8 cellular contexts compared by ENCODE assay signal in genomic region chr3:66037986-66038369, GRCh38. TPM values are rescaled to one million over a fixed set of nuclear protein-coding genes. Genes with fewer than 3 reads are reported as not detected.
DNase-seq lines count a peak whose midpoint lies in the region; ATAC-seq and TF ChIP-seq lines count a peak whose summit lies in the region.

No MANE protein-coding gene starts in this region.

- WGBS in thyroid gland, 2 donors: 3% methylated on average over 3 to 16 of the region's 31 CpGs

- TF ChIP-seq POLR2A in thyroid gland (IDR thresholded peaks at IDR 0.05): no peak

- H3K36me3 Mint-ChIP-seq in CD14-positive monocyte (peaks cover 0 to 3% of the 10 kb centered on the region in 2 donors), HFFc6 (ENCODE audit: low read depth) (peaks cover 21% of the 10 kb centered on the region), brain (no peaks in the 10 kb centered on the region)

- H3K9me3 ChIP-seq in left lung (no peaks in the 10 kb centered on the region), thyroid gland (no peaks in the 10 kb centered on the region)

- H3K9me3 Mint-ChIP-seq in CD14-positive monocyte: peaks cover 0 to 14% (median 7%) of the 10 kb centered on the region in 7 donors
- H3K9me3 Mint-ChIP-seq in HFFc6: no peaks in the 10 kb centered on the region
- no peaks in the 10 kb centered on the region for H3K9me3 Mint-ChIP-seq in brain

- H3K27me3 Mint-ChIP-seq in CD14-positive monocyte (ENCODE audit: low read depth in 3 of 3) (peaks cover 51 to 66% (median 52%) of the 10 kb centered on the region in 3 donors), HFFc6 (ENCODE audit: insufficient read depth) (no peaks in the 10 kb centered on the region; the same call in 1 of the 2 replicates), brain (peaks cover 48% of the 10 kb centered on the region)

- H3K4me1 Mint-ChIP-seq in CD14-positive monocyte (peaks cover 8% of the 10 kb centered on the region), HFFc6 (ENCODE audit: low read depth) (peaks cover 75% of the 10 kb centered on the region), brain (peaks cover 28% of the 10 kb centered on the region)

- ATAC-seq in left lung (peak; percentile 5), GM19397 (IDR thresholded peaks at IDR 0.05; ENCODE audit: unreplicated experiment) (no peak)

- TF ChIP-seq CTCF in CD14-positive monocyte (IDR thresholded peaks at IDR 0.05) (no peak), HFFc6 (IDR thresholded peaks at IDR 0.05) (no peak), brain (conservative IDR thresholded peaks at IDR 0.05) (no peak), left lung (IDR thresholded peaks at IDR 0.05) (no peak), thyroid gland (IDR thresholded peaks at IDR 0.05) (no peak)

- peak overlapping the region in 1 of 7 donors; percentile 42 for H3K27ac Mint-ChIP-seq in CD14-positive monocyte
- peak overlapping the region; percentile 96 for H3K27ac Mint-ChIP-seq in HFFc6
- H3K27ac Mint-ChIP-seq in brain: peak overlapping the region; percentile 96 to 98 (median 97)

- H3K4me3 ChIP-seq in left lung: peak overlapping the region; percentile 61 to 78
- peak overlapping the region; percentile 43 to 82 (median 78) for H3K4me3 ChIP-seq in thyroid gland (replicated peaks in 1 of 3)

- H3K4me3 Mint-ChIP-seq in CD14-positive monocyte (peak overlapping the region; percentile 67 to 91), HFFc6 (peak overlapping the region; percentile 98), brain (peak overlapping the region; percentile 99 to 100 (median 100))

- peaks cover 0 to 6% of the 10 kb centered on the region in 2 donors for H3K4me1 ChIP-seq in left lung
- H3K4me1 ChIP-seq in thyroid gland: peaks cover 12 to 19% of the 10 kb centered on the region in 2 donors

- intact Hi-C loops in CD14-positive monocyte (cut with micrococcal nuclease) (no loop called here), left lung (cut with DNase I) (no loop called here), thyroid gland (cut with DNase I) (loop anchor here (5.0 to 10.0 kb wide), 2 partner anchors 83 to 99 kb away; no protein-coding TSS in a partner anchor)

- H3K27me3 ChIP-seq in left lung (peaks cover 0 to 50% of the 10 kb centered on the region in 2 donors), thyroid gland (no peaks in the 10 kb centered on the region)

- peak overlapping the region; percentile 88 to 95 for H3K27ac ChIP-seq in left lung
- H3K27ac ChIP-seq in thyroid gland: peak overlapping the region; percentile 95 to 97 (median 96)

- H3K36me3 ChIP-seq in left lung (no peaks in the 10 kb centered on the region), thyroid gland (no peaks in the 10 kb centered on the region)

- no peak for DNase-seq in CD14-positive monocyte (ENCODE audit: low spot score)
- no peak for DNase-seq in HFFc6
- peak in 1 of 2 donors; percentile 80 for DNase-seq in left lung
- peak; percentile 27 to 34 for DNase-seq in thyroid gland
- DNase-seq in dedifferentiated amniotic fluid mesenchymal stem cell (ENCODE audit: extremely low spot score): no peak
- DNase-seq in DMS153 treated with DMSO at 0.1 percent for 48 hours (lab: John Stamatoyannopoulos, UW; ENCODE audit: unreplicated experiment): no peak

RNA-seq across cellular contexts. Expression of gene MAGI1, which starts 0.7 kb away (rescaled TPM):
- polyA plus RNA-seq in CD14-positive monocyte (not detected), brain (ENCODE audit: insufficient read depth, low read depth, low replicate concordance) (6.5 TPM)
- 10 to 100 TPM; 21.1 to 30.5 (median 22.4) TPM for total RNA-seq in HFFc6 (2021; fragmentation: NEBNext Ultra II Directional; extraction: Animal tissue kit (Norgen Biotek cat#: 25700))
- total RNA-seq in left lung (10 to 100 TPM; 27.4 to 31.6 TPM), thyroid gland (100 to 1,000 TPM in 1 of 4 donors, 10 to 100 TPM in 3; 60.5 to 123 (median 87.5) TPM)

Comparison
In these comparisons a context has a peak if more than half of its experiments do, and no peak if none do; other contexts are left out.
1. DNase-seq: peak in thyroid gland (2 of 2); none in CD14-positive monocyte (single experiment), HFFc6 (single experiment), dedifferentiated amniotic fluid mesenchymal stem cell (single experiment) and DMS153 treated with DMSO at 0.1 percent for 48 hours (single experiment).
2. Peak in every context shown above with its lines, with median percentiles within 50 percentile points of each other: H3K4me3 Mint-ChIP-seq.